Comparison of ENCODE assay signal across 16 cellular contexts in the genomic region with DNA sequence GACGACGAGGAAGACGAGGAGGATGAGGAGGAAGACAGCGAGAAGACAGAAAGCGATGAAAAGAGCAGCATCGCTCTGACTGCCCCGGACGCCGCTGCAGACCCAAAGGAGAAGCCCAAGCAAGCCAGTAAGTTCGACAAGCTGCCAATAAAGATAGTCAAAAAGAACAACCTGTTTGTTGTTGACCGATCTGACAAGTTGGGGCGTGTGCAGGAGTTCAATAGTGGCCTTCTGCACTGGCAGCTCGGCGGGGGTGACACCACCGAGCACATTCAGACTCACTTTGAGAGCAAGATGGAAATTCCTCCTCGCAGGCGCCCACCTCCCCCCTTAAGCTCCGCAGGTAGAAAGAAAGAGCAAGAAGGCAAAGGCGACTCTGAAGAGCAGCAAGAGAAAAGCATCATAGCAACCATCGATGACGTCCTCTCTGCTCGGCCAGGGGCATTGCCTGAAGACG.
A peak's percentile ranks its signal among the peaks of the same experiment; 100 is the strongest.
DNase-seq lines count a peak whose midpoint lies in the region; ATAC-seq and TF ChIP-seq lines count a peak whose summit lies in the region.
"Had no signal": no experiment of that assay in that cellular context is flagged by ENCODE, and none has a peak within 500 bp of the region (broad histone marks: within the 10 kb centered on the region; RNA-seq: fewer than 3 reads in every experiment).

No MANE protein-coding gene starts in this region.

- H3K4me1 Mint-ChIP-seq in Caco-2 (ENCODE audit: low read depth, unreplicated experiment) (no peaks in the 10 kb centered on the region), WTC11 (no peaks in the 10 kb centered on the region), nephron progenitor cell (peaks cover 5% of the 10 kb centered on the region)
- H3K4me1 Mint-ChIP-seq: CD14-positive monocyte had no signal

- no peaks in the 10 kb centered on the region for H3K27me3 ChIP-seq in Caco-2 (replicated peaks; ENCODE audit: control insufficient read depth, insufficient read depth, low read length)

- BruUV-seq in Caco-2 (replicated peaks; lab: Mats Ljungman, UMichigan), result TSS peak; percentile 20

- H3K4me3 Mint-ChIP-seq in Caco-2 (ENCODE audit: unreplicated experiment) (no peak overlapping the region), WTC11 (no peak overlapping the region), nephron progenitor cell (no peak overlapping the region)
- H3K4me3 Mint-ChIP-seq: CD14-positive monocyte; CD8-positive, alpha-beta T cell had no signal

- H3K36me3 ChIP-seq in Caco-2 (ENCODE audit: control insufficient read depth, insufficient read depth, low read length), result no peaks in the 10 kb centered on the region; the same call in 1 of the 2 replicates

- ATAC-seq in WTC11, result no peak
- ATAC-seq: CD8-positive, alpha-beta T cell had no signal

- no peak overlapping the region for H3K4me3 ChIP-seq in Caco-2 (ENCODE audit: low read depth, low read length)
- H3K4me3 ChIP-seq: GM23248 had no signal

- H3K4me1 ChIP-seq in Caco-2, result no peaks in the 10 kb centered on the region

- TF ChIP-seq CTCF in Caco-2 (IDR thresholded peaks at IDR 0.05; ENCODE audit: insufficient read depth in 1 of 2, low read depth in 1 of 2, low read length in 1 of 2, severe bottlenecking in 1 of 2, unreplicated experiment in 1 of 2) (no peak), WTC11 (IDR thresholded peaks at IDR 0.05) (no peak), nephron progenitor cell (IDR thresholded peaks at IDR 0.05) (no peak)

- H3K27ac Mint-ChIP-seq in Caco-2 (ENCODE audit: unreplicated experiment), result no peak overlapping the region
- peak overlapping the region; percentile 48 for H3K27ac Mint-ChIP-seq in WTC11
- H3K27ac Mint-ChIP-seq in nephron progenitor cell, result peak overlapping the region; percentile 66
- H3K27ac Mint-ChIP-seq: CD14-positive monocyte; CD8-positive, alpha-beta T cell had no signal

- H3K9me3 Mint-ChIP-seq in Caco-2 (ENCODE audit: unreplicated experiment) (no peaks in the 10 kb centered on the region), WTC11 (no peaks in the 10 kb centered on the region), nephron progenitor cell (no peaks in the 10 kb centered on the region)
- H3K9me3 Mint-ChIP-seq: CD14-positive monocyte; CD8-positive, alpha-beta T cell had no signal

- peaks cover 31% of the 10 kb centered on the region for H3K36me3 Mint-ChIP-seq in Caco-2 (ENCODE audit: insufficient read depth, unreplicated experiment)
- H3K36me3 Mint-ChIP-seq in WTC11, result peaks cover 35% of the 10 kb centered on the region
- peaks cover 54% of the 10 kb centered on the region for H3K36me3 Mint-ChIP-seq in nephron progenitor cell (ENCODE audit: low read depth)

- CTCF ChIA-PET in Caco-2 (lab: Charles Lee) (no interaction called here), WTC11 (lab: Charles Lee) (interaction anchor here (0.7 kb wide), 1 partner anchor 29 kb away, joined by 4 read pairs; no protein-coding TSS in a partner anchor)

- no peaks in the 10 kb centered on the region for H3K27me3 Mint-ChIP-seq in Caco-2 (ENCODE audit: insufficient read depth, unreplicated experiment)
- H3K27me3 Mint-ChIP-seq in WTC11 (ENCODE audit: low read depth), result no peaks in the 10 kb centered on the region
- no peaks in the 10 kb centered on the region for H3K27me3 Mint-ChIP-seq in nephron progenitor cell (ENCODE audit: low read depth, poor library complexity)

- POLR2A ChIA-PET in Caco-2 (lab: Charles Lee) (no interaction called here), WTC11 (lab: Charles Lee) (no interaction called here)

- intact Hi-C loops in Caco-2 (cut with micrococcal nuclease; ENCODE audit: unreplicated experiment), result no loop called here

- no peaks in the 10 kb centered on the region for H3K9me3 ChIP-seq in Caco-2

- DNase-seq in activated effector memory CD4-positive, alpha-beta T cell treated with anti-CD3 and anti-CD28 coated beads, Interleukin-2, amount 50 U/mL, for 16 hours, result peak; percentile 49
- DNase-seq in activated effector memory CD4-positive, alpha-beta T cell treated with Interleukin-2 at 50 U/mL for 16 hours, result no peak
- no peak for DNase-seq in Caco-2
- DNase-seq in WTC11 (ENCODE audit: low spot score), result no peak
- DNase-seq in nephron progenitor cell, result no peak
- no peak for DNase-seq in cortex of kidney (lab: John Stamatoyannopoulos, UW)
- no peak for DNase-seq in NCI-H345 treated with DMSO at 0.1 percent for 48 hours (lab: John Stamatoyannopoulos, UW; ENCODE audit: unreplicated experiment)
- DNase-seq in activated CD4-positive, CD25-positive, alpha-beta regulatory T cell (lab: John Stamatoyannopoulos, UW), result no peak
- DNase-seq: CD8-positive, alpha-beta T cell; COR-L47; DMS53; GF-D8; GM23248; H7; IMR-90 had no signal

TF ChIP-seq in WTC11, 78 proteins besides CTCF, POLR2A, EP300 and RAD21 (continues in another document):
- TF ChIP-seq SMAD4 (CRISPR knock-in tag; IDR thresholded peaks at IDR 0.05) (no peak), CREB1 (CRISPR knock-in tag; IDR thresholded peaks at IDR 0.05) (no peak), ESRRA (CRISPR knock-in tag; IDR thresholded peaks at IDR 0.05; ENCODE audit: borderline replicate concordance) (no peak), PRDM15 (CRISPR knock-in tag; IDR thresholded peaks at IDR 0.05) (no peak), ZNF532 (CRISPR knock-in tag; IDR thresholded peaks at IDR 0.05; ENCODE audit: borderline replicate concordance) (no peak), MXD4 (CRISPR knock-in tag; IDR thresholded peaks at IDR 0.05; ENCODE audit: borderline replicate concordance) (no peak)
